ENCODE assay signal across 10 cellular contexts in the genomic region with DNA sequence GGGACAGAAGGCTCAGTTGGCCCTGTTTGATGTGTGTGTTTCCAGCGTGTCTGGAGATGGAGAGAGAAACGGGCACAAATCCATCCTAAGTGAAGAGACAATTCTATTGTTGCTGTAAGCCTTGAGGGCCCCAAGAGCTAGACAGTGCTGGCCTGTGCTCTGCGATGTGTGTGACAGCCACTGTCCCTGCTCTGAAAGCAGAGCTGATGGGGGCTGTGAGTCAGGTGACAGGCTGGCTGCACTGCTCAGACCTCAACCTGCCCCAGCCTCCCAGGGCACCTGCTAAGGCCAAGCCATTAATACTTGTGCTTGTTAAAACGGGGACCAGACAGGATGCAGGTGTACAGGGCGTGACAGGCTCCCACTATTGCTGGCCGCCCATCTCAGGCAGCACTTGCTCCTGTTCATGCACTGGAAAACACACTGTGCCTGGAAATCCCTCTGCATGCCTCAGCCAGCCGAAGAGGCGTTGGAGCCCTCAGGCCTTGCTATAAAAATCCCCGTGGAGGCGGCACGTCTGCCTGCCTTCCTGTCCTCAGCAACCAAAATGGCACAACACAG. TPM values are rescaled to one million over a fixed set of nuclear protein-coding genes. Genes with fewer than 3 reads are reported as not detected.
DNase-seq lines count a peak whose midpoint lies in the region; ATAC-seq, FAIRE-seq and TF ChIP-seq lines count a peak whose summit lies in the region.
"Had no signal": no experiment of that assay in that cellular context is flagged by ENCODE, and none has a peak within 500 bp of the region (broad histone marks: within the 10 kb centered on the region; RNA-seq: fewer than 3 reads in every experiment).

No MANE protein-coding gene starts in this region.

- H3K79me1 ChIP-seq in neuronal stem cell (ENCODE audit: low read depth, low read length): peaks cover 5% of the 10 kb centered on the region

- H3K9me3 ChIP-seq in neuronal stem cell (replicated peaks in 1 of 2; ENCODE audit: control insufficient read depth in 2 of 2, insufficient read depth in 1 of 2, low read depth in 1 of 2, low read length in 2 of 2) (peaks cover 5 to 8% of the 10 kb centered on the region in 2 donors), gastroesophageal sphincter (peaks cover 0 to 16% (median 0%) of the 10 kb centered on the region in 3 donors)

- no peak overlapping the region for H3K4ac ChIP-seq in neuronal stem cell (ENCODE audit: low read length)

- ATAC-seq in HG02852 (IDR thresholded peaks at IDR 0.05; ENCODE audit: unreplicated experiment): peak; percentile 60
- no peak for ATAC-seq in GM18520 (IDR thresholded peaks at IDR 0.05; ENCODE audit: unreplicated experiment)
- no peak for ATAC-seq in HG02610 (IDR thresholded peaks at IDR 0.05; ENCODE audit: unreplicated experiment)
- no peak for ATAC-seq in gastroesophageal sphincter

- H3K27ac ChIP-seq in neuronal stem cell (replicated peaks; ENCODE audit: low read length) (no peak overlapping the region), gastroesophageal sphincter (no peak overlapping the region)
- H3K27ac ChIP-seq: 22Rv1 had no signal

- H3K27me3 ChIP-seq in bronchial epithelial cell (ENCODE audit: control insufficient read depth, insufficient read depth, low read length) (no peaks in the 10 kb centered on the region), neuronal stem cell (ENCODE audit: control insufficient read depth in 3 of 3, insufficient read depth in 3 of 3, low read depth in 1 of 3, low read length in 3 of 3) (peaks cover 0 to 36% (median 0%) of the 10 kb centered on the region in 3 experiments), gastroesophageal sphincter (peaks cover 8% of the 10 kb centered on the region)

- no peak overlapping the region for H2BK5ac ChIP-seq in neuronal stem cell (ENCODE audit: low read length)

- FAIRE-seq in bronchial epithelial cell (lab: Jason Lieb, UNC): no peak

- no peak overlapping the region for H3K4me2 ChIP-seq in neuronal stem cell (ENCODE audit: insufficient read depth, low read length, poor library complexity, severe bottlenecking)

- H2BK15ac ChIP-seq in neuronal stem cell (ENCODE audit: low read length): no peak overlapping the region

- no peak for TF ChIP-seq EP300 in gastroesophageal sphincter (IDR thresholded peaks at IDR 0.05)

- H3K36me3 ChIP-seq in bronchial epithelial cell (ENCODE audit: control insufficient read depth, insufficient read depth, low read length) (no peaks in the 10 kb centered on the region), neuronal stem cell (replicated peaks in 1 of 2; ENCODE audit: control insufficient read depth in 2 of 2, insufficient read depth in 2 of 2, low read length in 2 of 2) (no peaks in the 10 kb centered on the region), gastroesophageal sphincter (no peaks in the 10 kb centered on the region)

- H2AFZ ChIP-seq in neuronal stem cell (ENCODE audit: low read length): no peak overlapping the region

- no peak overlapping the region for H3K23ac ChIP-seq in neuronal stem cell (ENCODE audit: low read depth, low read length, poor library complexity)

- no CpG with 5 or more reads among the region's 11 CpGs for WGBS in neuronal stem cell (ENCODE audit: extremely low coverage in 2 of 2, insufficient read length in 2 of 2, insufficient replicate concordance in 1 of 2), 2 donors
- WGBS in gastroesophageal sphincter (ENCODE audit: low coverage in 1 of 2), 2 donors: 33 to 53% methylated on average over 1 to 3 of the region's 11 CpGs

- peak overlapping the region; percentile 73 for H3K9ac ChIP-seq in neuronal stem cell (ENCODE audit: low read depth, low read length, poor library complexity)

- no peak overlapping the region for H4K91ac ChIP-seq in neuronal stem cell (ENCODE audit: low read depth, low read length, poor library complexity)

- peak; percentile 30 for DNase-seq in DMS79 treated with DMSO at 0.1 percent for 48 hours (lab: John Stamatoyannopoulos, UW)
- DNase-seq in DMS79 (lab: John Stamatoyannopoulos, UW): no peak
- DNase-seq in bronchial epithelial cell (ENCODE audit: low read depth): peak; percentile 11
- DNase-seq in neuronal stem cell (ENCODE audit: low spot score): no peak
- DNase-seq: T-helper 2 cell had no signal

- peak overlapping the region; percentile 53 for H3K18ac ChIP-seq in neuronal stem cell (ENCODE audit: low read length)

- H2AK5ac ChIP-seq in neuronal stem cell (ENCODE audit: low read depth, low read length): no peak overlapping the region

- H4K8ac ChIP-seq in neuronal stem cell (ENCODE audit: low read depth, low read length): peak overlapping the region; percentile 30

- H3K4me3 ChIP-seq in bronchial epithelial cell (ENCODE audit: low read depth, low read length) (no peak overlapping the region), neuronal stem cell (ENCODE audit: low read length in 2 of 2) (no peak overlapping the region), gastroesophageal sphincter (no peak overlapping the region)

- H2BK120ac ChIP-seq in neuronal stem cell (ENCODE audit: low read depth, low read length): no peak overlapping the region

- TF ChIP-seq CTCF in bronchial epithelial cell (IDR thresholded peaks at IDR 0.05; ENCODE audit: insufficient read depth, low read length, severe bottlenecking): no peak
- no peak for TF ChIP-seq CTCF in gastroesophageal sphincter (IDR thresholded peaks at IDR 0.05)

- H3K14ac ChIP-seq in neuronal stem cell (ENCODE audit: low read length): peak overlapping the region; percentile 2

- no peak overlapping the region for H2BK12ac ChIP-seq in neuronal stem cell (ENCODE audit: low read length)

- no peak for TF ChIP-seq POLR2A in gastroesophageal sphincter (IDR thresholded peaks at IDR 0.05)

- H3K4me1 ChIP-seq in neuronal stem cell (ENCODE audit: control insufficient read depth in 2 of 2, insufficient read depth in 1 of 2, low read depth in 1 of 2, low read length in 2 of 2): no peaks in the 10 kb centered on the region
- H3K4me1 ChIP-seq in gastroesophageal sphincter: no peaks in the 10 kb centered on the region

RNA-seq across cellular contexts. Expression of gene SEMA4D, which starts 44.6 kb away (rescaled TPM):
- total RNA-seq in bronchial epithelial cell: 1.8 and 6.1 TPM in 2 replicates
- polyA plus RNA-seq in neuronal stem cell (2013, experiment 1 of 2): 23.2 TPM
- polyA plus RNA-seq in neuronal stem cell (2013, experiment 2 of 2): 24.3 TPM
- total RNA-seq in gastroesophageal sphincter: 10 to 100 TPM in 1 of 4 donors, 1 to 10 TPM in 3; 4.4 to 12.0 (median 6.5) TPM

Comparison
In these comparisons a context has a peak if more than half of its experiments do, and no peak if none do; other contexts are left out.
1. DNase-seq: peak in DMS79 treated with DMSO at 0.1 percent for 48 hours (single experiment) and bronchial epithelial cell (single experiment); none in DMS79 (single experiment) and neuronal stem cell (single experiment).